In genomic region chr10:129972145-129972965, GRCh38 we compare ENCODE assay signal across 10 cellular contexts. TPM values are rescaled to one million over a fixed set of nuclear protein-coding genes. Genes with fewer than 3 reads are reported as not detected.
DNase-seq lines count a peak whose midpoint lies in the region; ATAC-seq and TF ChIP-seq lines count a peak whose summit lies in the region.
"Had no signal": no experiment of that assay in that cellular context is flagged by ENCODE, and none has a peak within 500 bp of the region (broad histone marks: within the 10 kb centered on the region; RNA-seq: fewer than 3 reads in every experiment).

No MANE protein-coding gene starts in this region.

- H3K4me1 Mint-ChIP-seq in activated naive CD8-positive, alpha-beta T cell treated with anti-CD3 and anti-CD28 coated beads, Interleukin-2, amount 50 U/mL, for 24 hours = peaks cover 14% of the 10 kb centered on the region

- DNase-seq in Right ventricle myocardium inferior (ENCODE audit: missing footprints) (no peak), cardiac septum (ENCODE audit: low spot score) (no peak), left lung (no peak), testis (no peak), NCI-H345 treated with DMSO at 0.1 percent for 48 hours (lab: John Stamatoyannopoulos, UW; ENCODE audit: unreplicated experiment) (no peak)
- no peak for DNase-seq in activated naive CD8-positive, alpha-beta T cell treated with anti-CD3 and anti-CD28 coated beads, Interleukin-2, amount 50 U/mL, for 24 hours

- peaks cover 69% of the 10 kb centered on the region for H3K27me3 Mint-ChIP-seq in activated naive CD8-positive, alpha-beta T cell treated with anti-CD3 and anti-CD28 coated beads, Interleukin-2, amount 50 U/mL, for 24 hours

- 4 to 7% methylated on average over 32 to 35 of the region's 84 CpGs for WGBS in testis, 2 donors

- no peaks in the 10 kb centered on the region for H3K9me3 ChIP-seq in left lung
- H3K9me3 ChIP-seq in testis = no peaks in the 10 kb centered on the region
- H3K9me3 ChIP-seq: adrenal gland had no signal

- ATAC-seq in Right ventricle myocardium inferior = peak; percentile 49
- ATAC-seq in activated naive CD8-positive, alpha-beta T cell treated with anti-CD3 and anti-CD28 coated beads, Interleukin-2, amount 50 U/mL, for 24 hours = no peak
- ATAC-seq in left lung = peak; percentile 11
- no peak for ATAC-seq in HG03378 (IDR thresholded peaks at IDR 0.05; ENCODE audit: unreplicated experiment)
- ATAC-seq in HG02981 (IDR thresholded peaks at IDR 0.05; ENCODE audit: unreplicated experiment) = no peak

- H3K36me3 ChIP-seq in left lung = no peaks in the 10 kb centered on the region
- no peaks in the 10 kb centered on the region for H3K36me3 ChIP-seq in testis (ENCODE audit: low read depth, missing control alignments)
- H3K36me3 ChIP-seq: adrenal gland had no signal

- H3K36me3 Mint-ChIP-seq in activated naive CD8-positive, alpha-beta T cell treated with anti-CD3 and anti-CD28 coated beads, Interleukin-2, amount 50 U/mL, for 24 hours (ENCODE audit: low read depth) = peaks cover 5% of the 10 kb centered on the region

- H3K27me3 ChIP-seq in left lung = peaks cover 69 to 100% of the 10 kb centered on the region in 2 donors
- H3K27me3 ChIP-seq in testis = no peaks in the 10 kb centered on the region

- H3K27ac ChIP-seq in left lung = no peak overlapping the region
- H3K27ac ChIP-seq in testis = no peak overlapping the region
- H3K27ac ChIP-seq: adrenal gland had no signal

- H3K27ac Mint-ChIP-seq in activated naive CD8-positive, alpha-beta T cell treated with anti-CD3 and anti-CD28 coated beads, Interleukin-2, amount 50 U/mL, for 24 hours = peak overlapping the region; percentile 49

- H3K4me3 ChIP-seq in left lung = no peak overlapping the region
- peak overlapping the region; percentile 24 to 36 for H3K4me3 ChIP-seq in testis

- peaks cover 0 to 34% of the 10 kb centered on the region in 2 donors for H3K4me1 ChIP-seq in left lung
- H3K4me1 ChIP-seq in testis = peaks cover 3% of the 10 kb centered on the region

- intact Hi-C loops in Right ventricle myocardium inferior (cut with DNase I) = loop anchor here (5.0 to 10.0 kb wide), 3 partner anchors 135 to 1708 kb away; no protein-coding TSS in a partner anchor
- intact Hi-C loops in cardiac septum (cut with DNase I) = loop anchor here (5.0 to 10.0 kb wide), 4 partner anchors 132 to 1708 kb away; no protein-coding TSS in a partner anchor
- intact Hi-C loops in left lung (cut with DNase I) = no loop called here
- intact Hi-C loops in testis (cut with DNase I; ENCODE audit: low total_unique reads) = no loop called here

- TF ChIP-seq POLR2A in testis (IDR thresholded peaks at IDR 0.05) = no peak

- no peak for TF ChIP-seq CTCF in left lung (IDR thresholded peaks at IDR 0.05)
- TF ChIP-seq CTCF in testis (IDR thresholded peaks at IDR 0.05) = no peak

- H3K9me3 Mint-ChIP-seq in activated naive CD8-positive, alpha-beta T cell treated with anti-CD3 and anti-CD28 coated beads, Interleukin-2, amount 50 U/mL, for 24 hours = no peaks in the 10 kb centered on the region

- peak overlapping the region; percentile 38 for H3K4me3 Mint-ChIP-seq in activated naive CD8-positive, alpha-beta T cell treated with anti-CD3 and anti-CD28 coated beads, Interleukin-2, amount 50 U/mL, for 24 hours

RNA-seq across cellular contexts. Expression of gene EBF3, which starts 8.3 kb away (rescaled TPM):
- total RNA-seq in Right ventricle myocardium inferior = 7.9 TPM
- 5.8 TPM for total RNA-seq in cardiac septum
- total RNA-seq in left lung = under 1 TPM in 1 of 2 donors, not detected in 1; 0.10 TPM
- 1 to 10 TPM; 6.0 to 7.6 TPM for total RNA-seq in testis
- 4.0 TPM for polyA plus RNA-seq in testis (ENCODE audit: insufficient read depth, low read depth, low replicate concordance)
- total RNA-seq: M059J had no signal

Comparison
In these comparisons a context has a peak if more than half of its experiments do, and no peak if none do; other contexts are left out.
1. ATAC-seq: peak in Right ventricle myocardium inferior (single experiment) and left lung (single experiment); none in activated naive CD8-positive, alpha-beta T cell treated with anti-CD3 and anti-CD28 coated beads, Interleukin-2, amount 50 U/mL, for 24 hours (single experiment), HG03378 (single experiment) and HG02981 (single experiment).
2. H3K4me3 ChIP-seq: peak in testis (2 of 2); none in left lung (0 of 2).
3. intact Hi-C loops: an anchor here in Right ventricle myocardium inferior (5.0 to 10.0 kb wide) and cardiac septum (5.0 to 10.0 kb wide); none called in left lung and testis.